14 cellular contexts compared by ENCODE assay signal in the genomic region with DNA sequence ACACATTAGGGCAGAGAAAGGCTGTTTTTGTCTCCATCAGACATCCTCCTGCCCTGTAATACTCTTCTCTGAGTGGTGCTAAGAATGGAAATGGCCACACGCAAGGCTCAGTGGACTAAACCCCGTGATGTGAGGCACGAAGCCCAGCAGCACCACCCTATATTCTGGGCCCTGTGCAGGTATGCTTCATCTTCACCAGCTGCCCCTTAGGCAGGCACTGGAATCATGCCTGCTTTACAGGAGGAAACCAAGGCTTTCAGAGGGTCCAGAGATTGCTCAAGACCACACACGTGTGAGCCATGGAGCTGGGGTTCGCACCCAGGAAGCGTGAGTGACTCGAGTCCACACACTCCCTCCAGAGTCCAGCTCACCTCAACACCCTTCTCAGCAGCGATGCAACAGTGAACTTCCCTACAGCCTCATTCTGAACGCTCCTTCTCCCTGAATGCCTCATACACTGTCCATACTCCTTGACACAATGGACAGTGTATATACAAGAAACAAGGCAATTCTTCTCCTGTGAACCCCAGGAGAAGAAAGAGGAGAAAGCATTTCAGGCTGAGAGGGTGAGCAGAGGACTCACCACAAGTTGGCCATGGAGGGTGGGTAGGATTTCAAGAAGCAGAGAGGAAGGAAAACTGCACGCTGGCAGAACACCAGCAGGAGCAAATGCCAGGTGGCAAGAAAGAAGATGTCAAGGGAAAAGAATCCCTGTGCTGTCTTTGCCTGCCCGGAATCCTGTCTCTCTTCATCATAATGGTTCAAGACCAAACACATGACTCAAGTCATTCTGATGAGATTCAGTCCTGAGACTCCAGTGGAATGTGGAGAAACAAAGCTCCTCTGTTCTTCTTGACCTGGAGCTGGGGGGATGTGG. TPM values are rescaled to one million over a fixed set of nuclear protein-coding genes. Genes with fewer than 3 reads are reported as not detected.
DNase-seq lines count a peak whose midpoint lies in the region; ATAC-seq and TF ChIP-seq lines count a peak whose summit lies in the region.
"Had no signal": no experiment of that assay in that cellular context is flagged by ENCODE, and none has a peak within 500 bp of the region (broad histone marks: within the 10 kb centered on the region; RNA-seq: fewer than 3 reads in every experiment).

No MANE protein-coding gene starts in this region.

- no peaks in the 10 kb centered on the region for H3K9me3 Mint-ChIP-seq in neural crest cell
- no peaks in the 10 kb centered on the region for H3K9me3 Mint-ChIP-seq in GM23338
- H3K9me3 Mint-ChIP-seq: activated T-helper 2 cell treated with anti-CD3 and anti-CD28 coated beads, Interferon-gamma antibody, Interleukin-2, Interleukin-4, amounts not matched to agents 10 μg/mL and 5 μg/mL and 100 μg/mL, durations not matched to agents 14 hours and 24 hours and 36 hours; central memory CD8-positive, alpha-beta T cell had no signal

- H3K4me3 Mint-ChIP-seq in neural crest cell, result peak overlapping the region; percentile 2
- no peak overlapping the region for H3K4me3 Mint-ChIP-seq in GM23338
- H3K4me3 Mint-ChIP-seq: central memory CD8-positive, alpha-beta T cell had no signal

- no peak for TF ChIP-seq POLR2A in body of pancreas (IDR thresholded peaks at IDR 0.05)

- no peaks in the 10 kb centered on the region for H3K27me3 ChIP-seq in RWPE2 (ENCODE audit: insufficient read depth, poor library complexity, severe bottlenecking)
- no peaks in the 10 kb centered on the region for H3K27me3 ChIP-seq in dorsolateral prefrontal cortex
- H3K27me3 ChIP-seq in body of pancreas, result no peaks in the 10 kb centered on the region
- H3K27me3 ChIP-seq in GM23338 (ENCODE audit: insufficient read depth), result no peaks in the 10 kb centered on the region
- H3K27me3 ChIP-seq: testis had no signal

- no peaks in the 10 kb centered on the region for H4K20me1 ChIP-seq in GM23338 (replicated peaks; ENCODE audit: insufficient read depth)

- H3K4me1 Mint-ChIP-seq in neural crest cell, result peaks cover 48% of the 10 kb centered on the region
- peaks cover 28% of the 10 kb centered on the region for H3K4me1 Mint-ChIP-seq in GM23338
- H3K4me1 Mint-ChIP-seq: central memory CD8-positive, alpha-beta T cell had no signal

- H3K79me2 ChIP-seq in GM23338 (replicated peaks; ENCODE audit: insufficient read depth), result no peaks in the 10 kb centered on the region

- no peak overlapping the region for H2AFZ ChIP-seq in GM23338

- 86 to 93% methylated on average over 10 to 11 of the region's 11 CpGs for WGBS in body of pancreas, 2 donors

- TF ChIP-seq CTCF in RWPE2 (IDR thresholded peaks at IDR 0.05; ENCODE audit: poor library complexity, severe bottlenecking) (no peak), neural crest cell (conservative IDR thresholded peaks at IDR 0.05) (no peak), dorsolateral prefrontal cortex (IDR thresholded peaks at IDR 0.05 in 54 of 56, conservative IDR thresholded peaks at IDR 0.05 in 2 of 56; ENCODE audit: low read depth in 1 of 56, partially characterized antibody in 56 of 56) (no peak), body of pancreas (IDR thresholded peaks at IDR 0.05) (no peak), GM23338 (conservative IDR thresholded peaks at IDR 0.05; ENCODE audit: low read depth in 2 of 2) (no peak)

- peaks cover 32% of the 10 kb centered on the region for H3K36me3 ChIP-seq in RWPE2 (ENCODE audit: low read depth)
- H3K36me3 ChIP-seq in body of pancreas (replicated peaks in 1 of 2; ENCODE audit: insufficient read depth in 1 of 2, low read depth in 2 of 2), result peaks cover 0 to under 1% of the 10 kb centered on the region in 2 donors
- H3K36me3 ChIP-seq in GM23338 (ENCODE audit: insufficient read depth), result no peaks in the 10 kb centered on the region
- H3K36me3 ChIP-seq: lower lobe of right lung, WERI-Rb-1 had no signal

- H3K27me3 Mint-ChIP-seq in neural crest cell (ENCODE audit: low read depth), result no peaks in the 10 kb centered on the region
- H3K27me3 Mint-ChIP-seq in GM23338 (ENCODE audit: insufficient read depth, low read depth, poor library complexity), result peaks cover 8% of the 10 kb centered on the region
- H3K27me3 Mint-ChIP-seq: central memory CD8-positive, alpha-beta T cell had no signal

- peaks cover 72% of the 10 kb centered on the region for H3K4me1 ChIP-seq in RWPE2 (ENCODE audit: insufficient read depth, poor library complexity, severe bottlenecking)
- peaks cover 34% of the 10 kb centered on the region for H3K4me1 ChIP-seq in body of pancreas
- 0 out of 2 replicates have a peak, but pooled peaks cover 4% of the 10 kb centered on the region for H3K4me1 ChIP-seq in GM23338 (ENCODE audit: insufficient read depth)

- in situ Hi-C loops in Caki2 (cut with HindIII; ENCODE audit: low pct_unique_long_range_greater_than_20kb, low sequenced_read_pairs), result no loop called here

- DNase-seq in Caki2 (ENCODE audit: low read depth) (peak; percentile 60), RWPE2 (ENCODE audit: low spot score) (peak; percentile 68), epithelial cell of prostate (ENCODE audit: low read depth, low spot score) (peak; percentile 94), neural crest cell (ENCODE audit: low read depth, low spot score) (no peak), dorsolateral prefrontal cortex (no peak), body of pancreas (no peak), GM23338 (ENCODE audit: low spot score) (no peak)
- DNase-seq: lower lobe of right lung, NCI-H1930, testis, WERI-Rb-1 had no signal

- H3K9me3 ChIP-seq in RWPE2 (ENCODE audit: severe bottlenecking) (no peaks in the 10 kb centered on the region), body of pancreas (no peaks in the 10 kb centered on the region)
- H3K9me3 ChIP-seq: lower lobe of right lung, testis had no signal

- no peak overlapping the region for H3K4me2 ChIP-seq in GM23338

- peaks cover 12% of the 10 kb centered on the region for H3K36me3 Mint-ChIP-seq in neural crest cell (ENCODE audit: low read depth)
- peaks cover 24% of the 10 kb centered on the region for H3K36me3 Mint-ChIP-seq in GM23338 (ENCODE audit: low read depth)

- peak; percentile 63 for ATAC-seq in RWPE2 (ENCODE audit: low read depth)
- ATAC-seq in body of pancreas, result no peak
- ATAC-seq in GM23338, result no peak
- no peak for ATAC-seq in HG02973 (IDR thresholded peaks at IDR 0.05; ENCODE audit: unreplicated experiment)
- ATAC-seq: lower lobe of right lung had no signal

- H3K9me2 ChIP-seq in GM23338 (ENCODE audit: insufficient read depth), result no peaks in the 10 kb centered on the region

- intact Hi-C loops in dorsolateral prefrontal cortex (cut with DNase I), result no loop called here
- intact Hi-C loops in body of pancreas (cut with DNase I), result no loop called here

- H3K4me3 ChIP-seq in RWPE2 (ENCODE audit: severe bottlenecking) (no peak overlapping the region), dorsolateral prefrontal cortex (no peak overlapping the region), body of pancreas (no peak overlapping the region), GM23338 (no peak overlapping the region)
- H3K4me3 ChIP-seq: lower lobe of right lung, testis had no signal

- H3F3A ChIP-seq in GM23338 (replicated peaks; ENCODE audit: low read depth), result no peaks in the 10 kb centered on the region

- H3K27ac ChIP-seq in RWPE2 (ENCODE audit: poor library complexity, severe bottlenecking) (peak overlapping the region; percentile 88), epithelial cell of prostate (peak overlapping the region; percentile 85), dorsolateral prefrontal cortex (peak overlapping the region in 1 of 59 donors; percentile 39), body of pancreas (no peak overlapping the region), GM23338 (ENCODE audit: low read depth) (no peak overlapping the region)
- H3K27ac ChIP-seq: lower lobe of right lung, testis, WERI-Rb-1 had no signal

- H3K27ac Mint-ChIP-seq in neural crest cell (ENCODE audit: unreplicated experiment) (peak overlapping the region; percentile 97), GM23338 (no peak overlapping the region)
- H3K27ac Mint-ChIP-seq: activated T-helper 2 cell treated with anti-CD3 and anti-CD28 coated beads, Interferon-gamma antibody, Interleukin-2, Interleukin-4, amounts not matched to agents 10 μg/mL and 5 μg/mL and 100 μg/mL, durations not matched to agents 14 hours and 24 hours and 36 hours had no signal

TF ChIP-seq in GM23338, 12 proteins besides CTCF, POLR2A, EP300 and RAD21 (continues in another document):
- TF ChIP-seq EZH2 (IDR thresholded peaks at IDR 0.05; ENCODE audit: low read depth, unreplicated experiment), result no peak
- TF ChIP-seq NANOG (IDR thresholded peaks at IDR 0.05; ENCODE audit: borderline replicate concordance), result no peak
- no peak for TF ChIP-seq ETS1 (IDR thresholded peaks at IDR 0.05)
- TF ChIP-seq EZH2phosphoT487 (IDR thresholded peaks at IDR 0.05; ENCODE audit: unreplicated experiment), result no peak

RNA-seq across cellular contexts. Expression of gene NT5DC3, which starts 39.1 kb away (rescaled TPM):
- 4.5 and 6.6 TPM in 2 replicates for total RNA-seq in Caki2 (2014; rRNA removed; shearing (Covaris generic); ENCODE audit: low replicate concordance)
- total RNA-seq in neural crest cell, result 14.4 and 15.4 TPM in 2 replicates
- 10 to 100 TPM; 16.3 to 76.3 (median 44.0) TPM for total RNA-seq in dorsolateral prefrontal cortex
- 10 to 100 TPM in 1 of 2 donors, 1 to 10 TPM in 1; 5.2 to 14.5 TPM for total RNA-seq in body of pancreas
- total RNA-seq in GM23338 (2014; rRNA removed; shearing (Covaris generic)), result 10.2 and 12.5 TPM in 2 replicates
- polyA plus RNA-seq in GM23338 (2016; fragmentation: Nextera tagmentation; extraction: Ambion mirVana), result 2.2 and 2.5 TPM in 2 replicates

Comparison
In these comparisons a context has a peak if more than half of its experiments do, and no peak if none do; other contexts are left out.
1. DNase-seq: peak in Caki2 (single experiment), RWPE2 (single experiment) and epithelial cell of prostate (single experiment); none in neural crest cell (single experiment), dorsolateral prefrontal cortex (0 of 10), body of pancreas (0 of 4) and GM23338 (single experiment).
2. H3K27ac ChIP-seq: peak in RWPE2 (single experiment) and epithelial cell of prostate (single experiment); none in body of pancreas (0 of 4) and GM23338 (single experiment).